In the genomic region with DNA sequence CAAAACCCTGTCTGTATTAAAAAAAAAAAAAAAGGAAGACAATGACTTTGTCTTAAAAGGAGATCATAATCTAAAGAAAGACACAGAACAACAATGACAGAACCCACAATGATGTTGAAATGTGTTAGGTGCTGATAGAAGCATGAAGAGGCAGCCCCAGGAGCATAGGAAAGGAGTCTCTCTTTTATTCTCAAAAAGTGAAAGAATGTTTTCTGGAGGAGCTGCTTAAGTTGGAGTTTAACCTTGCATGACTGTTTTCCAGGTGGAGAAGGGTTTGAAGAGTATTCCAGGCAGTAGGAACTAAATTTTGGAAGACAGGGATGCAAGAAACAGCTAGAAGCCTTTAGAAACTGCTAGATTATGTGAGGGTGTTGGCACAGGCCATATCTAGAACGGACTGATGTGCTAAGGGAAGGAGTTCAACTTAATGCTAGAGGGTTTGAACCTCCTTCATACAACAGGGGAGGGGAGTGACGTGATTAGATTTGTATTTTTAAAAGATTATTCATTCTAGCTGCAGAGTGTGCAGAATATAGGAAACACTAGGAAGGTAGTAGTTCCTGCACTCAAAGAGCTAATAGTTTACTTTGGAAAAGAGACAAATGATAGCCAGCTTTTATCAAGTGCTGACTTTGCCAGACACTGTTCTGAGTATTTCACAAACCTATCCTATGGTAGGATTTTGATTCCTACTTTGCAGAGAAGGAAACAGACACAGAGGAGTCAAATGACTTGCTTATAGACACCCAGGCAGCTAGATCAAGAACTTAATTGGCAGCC, we compare ENCODE assay signal across 19 cellular contexts.
"Had no signal": no experiment of that assay in that cellular context is flagged by ENCODE, and none has a peak within 500 bp of the region (broad histone marks: within the 10 kb centered on the region; RNA-seq: fewer than 3 reads in every experiment).

No MANE protein-coding gene starts in this region.

- H3K36me3 ChIP-seq: esophagus muscularis mucosa, spleen, upper lobe of left lung had no signal

- H3K4me3 ChIP-seq: esophagus muscularis mucosa, lung, spleen, upper lobe of left lung had no signal

- H3K27ac ChIP-seq: esophagus muscularis mucosa, spleen, upper lobe of left lung had no signal

- H3K27me3 Mint-ChIP-seq: activated T-cell treated with anti-CD3 and anti-CD28 coated beads, Interleukin-2, amount 50 U/mL, for 24 hours; naive B cell had no signal

- H3K9me3 Mint-ChIP-seq: activated naive CD8-positive, alpha-beta T cell treated with anti-CD3 and anti-CD28 coated beads, Interleukin-2, amount 10 ng/mL, durations not matched to agents 7 days and 5 days; activated T-cell treated with anti-CD3 and anti-CD28 coated beads, Interleukin-2, amount 50 U/mL, for 24 hours; naive B cell had no signal

- DNase-seq: activated CD4-positive, alpha-beta T cell treated with anti-CD3 and anti-CD28 coated beads, Interleukin-2, amount 50 U/mL, for 1 hour; activated CD4-positive, CD25-positive, alpha-beta regulatory T cell; activated effector memory CD4-positive, alpha-beta T cell treated with Interleukin-2 at 50 U/mL for 16 hours; activated naive CD8-positive, alpha-beta T cell treated with anti-CD3 and anti-CD28 coated beads, Interleukin-2, amount 10 ng/mL, durations not matched to agents 7 days and 5 days; activated T-cell treated with anti-CD3 and anti-CD28 coated beads, Interleukin-2, amount 50 U/mL, for 24 hours; anterior cingulate cortex; cerebellar nuclear complex; dermis blood vessel endothelial cell; left cardiac atrium; midbrain; naive B cell; spleen; stimulated activated CD4-positive, alpha-beta T cell treated with anti-CD3 and anti-CD28 coated beads, Interleukin-1b, Interleukin-23, amount 100 ng/mL, for 48 hours; stimulated activated naive CD4-positive, alpha-beta T cell; T1000; upper lobe of left lung had no signal

- ATAC-seq: sciatic nerve had no signal

- H3K27ac Mint-ChIP-seq: activated naive CD8-positive, alpha-beta T cell treated with anti-CD3 and anti-CD28 coated beads, Interleukin-2, amount 10 ng/mL, durations not matched to agents 7 days and 5 days; activated T-cell treated with anti-CD3 and anti-CD28 coated beads, Interleukin-2, amount 50 U/mL, for 24 hours had no signal

- H3K9me3 ChIP-seq: esophagus muscularis mucosa, spleen, upper lobe of left lung had no signal

- H3K27me3 ChIP-seq: esophagus muscularis mucosa, spleen, upper lobe of left lung had no signal

- H3K4me3 Mint-ChIP-seq: activated naive CD8-positive, alpha-beta T cell treated with anti-CD3 and anti-CD28 coated beads, Interleukin-2, amount 10 ng/mL, durations not matched to agents 7 days and 5 days; activated T-cell treated with anti-CD3 and anti-CD28 coated beads, Interleukin-2, amount 50 U/mL, for 24 hours had no signal
